8 cellular contexts compared by ENCODE assay signal in genomic region chr16:53099318-53100130, GRCh38. TPM values are rescaled to one million over a fixed set of nuclear protein-coding genes. Genes with fewer than 3 reads are reported as not detected.
DNase-seq lines count a peak whose midpoint lies in the region; ATAC-seq, FAIRE-seq and TF ChIP-seq lines count a peak whose summit lies in the region.

No MANE protein-coding gene starts in this region.

- peak; percentile 57 for ATAC-seq in HG02798 (IDR thresholded peaks at IDR 0.05; ENCODE audit: poor library complexity, unreplicated experiment)

- peak; percentile 57; the same call in 1 of the 2 replicates for TF ChIP-seq POLR2A in GM12892 (IDR thresholded peaks at IDR 0.05; ENCODE audit: low read depth, low read length)

- peak overlapping the region; percentile 19 for H3K9ac ChIP-seq in rectal smooth muscle tissue (ENCODE audit: low read length)

- H3K36me3 ChIP-seq in rectal smooth muscle tissue (ENCODE audit: control insufficient read depth, insufficient read depth, low read length) = no peaks in the 10 kb centered on the region

- peaks cover 20% of the 10 kb centered on the region for H3K4me1 ChIP-seq in rectal smooth muscle tissue (ENCODE audit: control insufficient read depth, insufficient read depth, low read length)

- H3K27me3 ChIP-seq in rectal smooth muscle tissue (ENCODE audit: control insufficient read depth, insufficient read depth, low read length) = no peaks in the 10 kb centered on the region

- FAIRE-seq in GM12892 (lab: Jason Lieb, UNC) = peak; percentile 87

- no peak for TF ChIP-seq CTCF in astrocyte of the spinal cord (IDR thresholded peaks at IDR 0.05; ENCODE audit: low read depth, low read length)

- peak overlapping the region; percentile 92 for H3K27ac ChIP-seq in rectal smooth muscle tissue (ENCODE audit: low read depth, low read length)

- H3K4me3 ChIP-seq in astrocyte of the spinal cord (ENCODE audit: low read depth, low read length) (peak overlapping the region; percentile 41), rectal smooth muscle tissue (ENCODE audit: low read length) (peak overlapping the region; percentile 65)

- in situ Hi-C loops in astrocyte of the spinal cord (cut with HindIII; ENCODE audit: low sequenced_read_pairs) = no loop called here

- DNase-seq in GM12892 (ENCODE audit: insufficient read length) = peak; percentile 38
- DNase-seq in NCI-H1436 (lab: John Stamatoyannopoulos, UW) = peak; percentile 94
- peak in 4 of 5 experiments; percentile 9 to 80 (median 42) for DNase-seq in T-helper 2 cell
- peak; percentile 95 for DNase-seq in astrocyte of the spinal cord (ENCODE audit: low read depth, low spot score)
- peak; percentile 86 to 87 for DNase-seq in hippocampal formation (lab: John Stamatoyannopoulos, UW)
- no peak for DNase-seq in GOT3 (lab: John Stamatoyannopoulos, UW)

RNA-seq across cellular contexts. Expression of gene CHD9, which starts 44.7 kb away (rescaled TPM):
- polyA plus RNA-seq in GM12892 (2012; ENCODE audit: missing spikeins) = 40.0 TPM

RNA-seq across cellular contexts. Expression of gene CHD9NB, which starts 46.8 kb away (rescaled TPM):
- 0.85 TPM for polyA plus RNA-seq in GM12892 (2012; ENCODE audit: missing spikeins)
